Comparison of ENCODE assay signal across 2 cellular contexts in the genomic region with DNA sequence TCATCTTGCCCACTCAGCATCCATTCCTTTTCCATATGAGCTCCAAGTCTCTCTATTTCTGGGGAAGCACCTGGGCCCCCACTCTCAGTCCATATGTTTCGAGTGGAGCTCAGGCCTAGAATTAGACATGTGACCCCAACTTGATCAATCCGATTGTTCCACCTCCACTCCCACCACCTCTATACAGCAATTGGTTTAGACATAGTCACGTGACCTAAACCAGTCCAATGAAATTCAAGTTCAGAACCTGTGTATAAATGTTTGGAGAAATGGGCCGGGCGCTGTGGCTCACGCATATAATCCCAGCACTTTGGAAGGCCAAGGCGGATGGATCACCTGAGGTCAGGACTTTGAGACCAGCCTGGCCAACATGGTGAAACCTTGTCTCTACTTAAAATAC.
TF ChIP-seq lines count a peak whose summit lies in the region.

No MANE protein-coding gene starts in this region.

TF ChIP-seq in A549, 52 proteins besides CTCF, POLR2A, EP300 and RAD21:
- no peak for TF ChIP-seq MAZ (IDR thresholded peaks at IDR 0.05; ENCODE audit: borderline replicate concordance, low read depth, low read length)
- TF ChIP-seq, protein P1, sequence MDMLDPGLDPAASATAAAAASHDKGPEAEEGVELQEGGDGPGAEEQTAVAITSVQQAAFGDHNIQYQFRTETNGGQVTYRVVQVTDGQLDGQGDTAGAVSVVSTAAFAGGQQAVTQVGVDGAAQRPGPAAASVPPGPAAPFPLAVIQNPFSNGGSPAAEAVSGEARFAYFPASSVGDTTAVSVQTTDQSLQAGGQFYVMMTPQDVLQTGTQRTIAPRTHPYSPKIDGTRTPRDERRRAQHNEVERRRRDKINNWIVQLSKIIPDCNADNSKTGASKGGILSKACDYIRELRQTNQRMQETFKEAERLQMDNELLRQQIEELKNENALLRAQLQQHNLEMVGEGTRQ (IDR thresholded peaks at IDR 0.05), result peak; percentile 35; the same call in 1 of the 2 replicates
TF ChIP-seq in A549: peak in this region for 1.

TF ChIP-seq in IMR-90, 13 proteins besides CTCF, POLR2A, EP300 and RAD21:
- TF ChIP-seq SMC3 (IDR thresholded peaks at IDR 0.05; ENCODE audit: low read depth, low read length), result no peak
- no peak for TF ChIP-seq RCOR1 (IDR thresholded peaks at IDR 0.05; ENCODE audit: insufficient replicate concordance, low read length)
- no peak for TF ChIP-seq RFX5 (IDR thresholded peaks at IDR 0.05; ENCODE audit: low read depth, low read length)
- no peak for TF ChIP-seq NFE2L2 (IDR thresholded peaks at IDR 0.05; ENCODE audit: low read depth, low read length)
- no peak for TF ChIP-seq BHLHE40 (IDR thresholded peaks at IDR 0.05; ENCODE audit: low read depth, low read length)
- no peak for TF ChIP-seq FOS (IDR thresholded peaks at IDR 0.05; ENCODE audit: low read depth, low read length)
- TF ChIP-seq MXI1 (IDR thresholded peaks at IDR 0.05; ENCODE audit: borderline replicate concordance, low read depth, low read length), result no peak
- no peak for TF ChIP-seq MAFK (IDR thresholded peaks at IDR 0.05; ENCODE audit: low read depth, low read length)
